26 cellular contexts compared by ENCODE assay signal in genomic region chr16:54000361-54000760, GRCh38.
"Had no signal": no experiment of that assay in that cellular context is flagged by ENCODE, and none has a peak within 500 bp of the region (broad histone marks: within the 10 kb centered on the region; RNA-seq: fewer than 3 reads in every experiment).

No MANE protein-coding gene starts in this region.

- H3K27ac ChIP-seq: colonic mucosa, gastrocnemius medialis, left ventricle myocardium inferior, neutrophil, pancreas, psoas muscle, sigmoid colon, spleen, testis had no signal

- DNase-seq: activated CD4-positive, alpha-beta memory T cell treated with anti-CD3 and anti-CD28 coated beads for 36 hours; activated CD4-positive, alpha-beta T cell treated with anti-CD3 and anti-CD28 coated beads, Interleukin-2, amount 10 ng/mL, durations not matched to agents 24 days and 14 days; activated CD4-positive, CD25-positive, alpha-beta regulatory T cell treated with anti-CD3 and anti-CD28 coated beads, Interleukin-2, amount 50 U/mL, for 72 hours; activated CD8-positive, alpha-beta memory T cell treated with anti-CD3 and anti-CD28 coated beads, Interleukin-2, amount 50 U/mL, for 48 hours; activated gamma-delta T cell; activated naive CD4-positive, alpha-beta T cell treated with anti-CD3 and anti-CD28 coated beads, Interleukin-2, amount 50 U/mL, for 16 hours; activated T-cell treated with anti-CD3 and anti-CD28 coated beads, Interleukin-2, amount 50 U/mL, for 24 hours; amygdala; colonic mucosa; effector memory CD4-positive, alpha-beta T cell; erythroblast; gastrocnemius medialis; glutamatergic neuron; left ventricle myocardium inferior; mesendoderm; pancreas; psoas muscle; sigmoid colon; spleen; stimulated activated naive CD4-positive, alpha-beta T cell; T-helper 2 cell; testis; trophoblast cell had no signal

- H3K36me3 Mint-ChIP-seq: natural killer cell treated with Interleukin-12 subunit alpha and Interleukin-12 subunit beta and Interleukin-15 and Interleukin-18, amount 100 ng/mL, for 72 hours had no signal

- H3K36me3 ChIP-seq: colonic mucosa, gastrocnemius medialis, left ventricle myocardium inferior, neutrophil, pancreas, sigmoid colon had no signal

- H3K4me3 Mint-ChIP-seq: activated CD4-positive, alpha-beta memory T cell treated with anti-CD3 and anti-CD28 coated beads for 36 hours; activated CD4-positive, alpha-beta T cell treated with anti-CD3 and anti-CD28 coated beads, Interleukin-2, amount 10 ng/mL, durations not matched to agents 24 days and 14 days; activated T-cell treated with anti-CD3 and anti-CD28 coated beads, Interleukin-2, amount 50 U/mL, for 24 hours; natural killer cell treated with Interleukin-12 subunit alpha and Interleukin-12 subunit beta and Interleukin-15 and Interleukin-18, amount 100 ng/mL, for 72 hours had no signal

- H3K27me3 ChIP-seq: colonic mucosa, gastrocnemius medialis, neutrophil, pancreas, sigmoid colon, spleen, testis had no signal

- H3K27me3 Mint-ChIP-seq: activated CD4-positive, alpha-beta memory T cell treated with anti-CD3 and anti-CD28 coated beads for 36 hours; activated CD4-positive, alpha-beta T cell treated with anti-CD3 and anti-CD28 coated beads, Interleukin-2, amount 10 ng/mL, durations not matched to agents 24 days and 14 days; activated T-cell treated with anti-CD3 and anti-CD28 coated beads, Interleukin-2, amount 50 U/mL, for 24 hours; natural killer cell treated with Interleukin-12 subunit alpha and Interleukin-12 subunit beta and Interleukin-15 and Interleukin-18, amount 100 ng/mL, for 72 hours had no signal

- H3K4me1 ChIP-seq: colonic mucosa, pancreas, sigmoid colon, spleen, testis had no signal

- H3K4me1 Mint-ChIP-seq: activated CD4-positive, alpha-beta T cell treated with anti-CD3 and anti-CD28 coated beads, Interleukin-2, amount 10 ng/mL, durations not matched to agents 24 days and 14 days had no signal

- H3K4me3 ChIP-seq: colonic mucosa, gastrocnemius medialis, left ventricle myocardium inferior, lung, pancreas, psoas muscle, sigmoid colon, spleen, testis had no signal

- H3K27ac Mint-ChIP-seq: activated CD4-positive, alpha-beta memory T cell treated with anti-CD3 and anti-CD28 coated beads for 36 hours; activated CD4-positive, alpha-beta T cell treated with anti-CD3 and anti-CD28 coated beads, Interleukin-2, amount 10 ng/mL, durations not matched to agents 24 days and 14 days; activated T-cell treated with anti-CD3 and anti-CD28 coated beads, Interleukin-2, amount 50 U/mL, for 24 hours; natural killer cell treated with Interleukin-12 subunit alpha and Interleukin-12 subunit beta and Interleukin-15 and Interleukin-18, amount 100 ng/mL, for 72 hours had no signal

- H3K9me3 ChIP-seq: colonic mucosa, gastrocnemius medialis, left ventricle myocardium inferior, neutrophil, pancreas, psoas muscle, sigmoid colon, spleen, testis had no signal

- H3K9me3 Mint-ChIP-seq: activated CD4-positive, alpha-beta memory T cell treated with anti-CD3 and anti-CD28 coated beads for 36 hours; activated CD4-positive, alpha-beta T cell treated with anti-CD3 and anti-CD28 coated beads, Interleukin-2, amount 10 ng/mL, durations not matched to agents 24 days and 14 days; activated T-cell treated with anti-CD3 and anti-CD28 coated beads, Interleukin-2, amount 50 U/mL, for 24 hours; natural killer cell treated with Interleukin-12 subunit alpha and Interleukin-12 subunit beta and Interleukin-15 and Interleukin-18, amount 100 ng/mL, for 72 hours had no signal
